Comparison of ENCODE assay signal across 8 cellular contexts in the genomic region with DNA sequence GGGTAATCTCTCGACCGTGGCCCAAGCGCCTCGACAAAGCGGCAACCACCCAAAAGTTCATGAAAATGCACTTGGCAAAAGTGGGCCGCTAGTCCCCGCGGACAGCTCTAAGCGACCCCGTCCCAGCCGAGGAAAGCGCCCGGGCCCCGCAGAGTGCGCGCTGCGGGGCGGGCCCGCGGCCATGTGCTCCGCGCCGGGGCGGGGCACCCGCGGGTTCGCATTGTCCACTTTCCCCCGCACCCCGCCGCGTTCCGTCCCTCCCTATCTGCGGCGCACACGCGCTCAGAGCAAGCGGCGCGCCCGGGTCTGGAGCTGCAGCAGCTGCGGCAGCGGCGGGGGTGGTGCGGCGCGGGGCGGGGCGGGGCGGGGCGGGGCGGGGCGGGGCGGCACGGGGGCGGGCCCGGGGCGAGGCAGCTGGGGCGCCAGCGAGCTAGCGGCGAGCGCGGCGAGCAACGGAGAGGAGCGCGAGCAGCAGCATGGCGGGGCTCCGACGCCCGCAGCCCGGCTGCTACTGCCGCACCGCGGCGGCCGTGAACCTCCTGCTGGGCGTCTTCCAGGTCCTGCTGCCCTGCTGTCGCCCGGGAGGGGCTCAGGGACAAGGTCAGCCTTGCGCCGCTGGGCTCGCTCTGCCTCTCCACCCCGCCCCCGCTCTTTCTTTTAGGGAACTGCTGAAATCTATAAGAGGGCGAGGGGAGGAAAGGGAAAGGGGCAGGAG. TPM values are rescaled to one million over a fixed set of nuclear protein-coding genes. Genes with fewer than 3 reads are reported as not detected.
DNase-seq lines count a peak whose midpoint lies in the region; ATAC-seq, FAIRE-seq and TF ChIP-seq lines count a peak whose summit lies in the region.

TSS of gene TMEM131L (plus strand) at position 439 of the 715 bp plus-strand sequence. CDS start at position 477, 38 bp downstream.

- WGBS in GM12878 (ENCODE audit: insufficient coverage, insufficient replicate concordance, low lambda C conversion rate, missing lambda C conversion rate), result under 1% methylated on average over 75 of the region's 86 CpGs
- WGBS in iPS DF 6.9 (ENCODE audit: insufficient coverage, insufficient read length), result no CpG with 5 or more reads among the region's 86 CpGs

- H3K27ac ChIP-seq in GM12878 (ENCODE audit: control insufficient read depth, insufficient read depth) (peak within 1 kb of the TSS; percentile 88), iPS DF 6.9 (ENCODE audit: low read length) (no peak within 1 kb of the TSS)

- no TSS peak for BruUV-seq in GM12878 (replicated peaks; lab: Mats Ljungman, UMichigan)

- peak; percentile 2 for TF ChIP-seq CTCF in GM13976 (IDR thresholded peaks at IDR 0.05; ENCODE audit: borderline replicate concordance, control extremely low read depth, extremely low read depth, insufficient read depth, missing control alignments)
- TF ChIP-seq CTCF in GM12878 (IDR thresholded peaks at IDR 0.05 in 2 of 3, conservative IDR thresholded peaks at IDR 0.05 in 1 of 3; ENCODE audit: control insufficient read depth in 2 of 3, extremely low read depth in 1 of 3, insufficient read depth in 1 of 3, low read depth in 3 of 3, low read length in 3 of 3), result peak in 2 of 3 experiments; percentile 35 to 40; a peak in 3 of 6 replicates

- RAD21 ChIA-PET in GM12878 (lab: Charles Lee; ENCODE audit: unreplicated experiment), result interaction anchor here (0.8 to 15.8 kb wide), 23 partner anchors 12 to 177 kb away, joined by 3 to 429 read pairs (median 7); partner anchors contain the start of gene MND1

- POLR2A ChIA-PET in GM12878 (lab: Charles Lee), result interaction anchor here (0.6 to 16.1 kb wide), 19 partner anchors 10 to 788 kb away, joined by 3 to 268 read pairs (median 4); no protein-coding TSS in a partner anchor

- H3K36me3 ChIP-seq in GM12878 (ENCODE audit: control insufficient read depth in 2 of 2, insufficient read depth in 2 of 2, low read length in 1 of 2) (peaks cover 3 to 8% of the 10 kb centered on the region in 2 experiments; a peak in 3 of 4 replicates), iPS DF 6.9 (ENCODE audit: control insufficient read depth, insufficient read depth, low read length) (no peaks in the 10 kb centered on the region)

- H4K20me1 ChIP-seq in GM12878 (ENCODE audit: control insufficient read depth, insufficient read depth), result no peaks in the 10 kb centered on the region; the same call in 1 of the 2 replicates

- no peaks in the 10 kb centered on the region for H3K9me3 ChIP-seq in GM12878 (replicated peaks; ENCODE audit: control insufficient read depth, insufficient read depth, low read length)
- H3K9me3 ChIP-seq in iPS DF 6.9 (ENCODE audit: control insufficient read depth, insufficient read depth, low read length), result no peaks in the 10 kb centered on the region

- H3K9ac ChIP-seq in GM12878 (ENCODE audit: control insufficient read depth, insufficient read depth, low read length), result peak within 1 kb of the TSS; percentile 80

- H3K79me2 ChIP-seq in GM12878 (ENCODE audit: control insufficient read depth, insufficient read depth, low read length), result peaks cover 49% of the 10 kb centered on the region

- TF ChIP-seq EP300 in GM12878 (IDR thresholded peaks at IDR 0.05; ENCODE audit: borderline replicate concordance in 1 of 2, control insufficient read depth in 1 of 2, low read depth in 2 of 2, low read length in 2 of 2), result no peak; a peak in 1 of 4 replicates

- CTCF ChIA-PET in GM12878 (lab: Yijun Ruan, JAX), result interaction anchor here (0.5 to 6.5 kb wide), 26 partner anchors 11 to 120 kb away, joined by 3 to 55 read pairs (median 4); no protein-coding TSS in a partner anchor

- SMC1A ChIA-PET in GM12878 (lab: Charles Lee; ENCODE audit: uncharacterized antibody, unreplicated experiment), result interaction anchor here (0.8 to 12.9 kb wide), 17 partner anchors 12 to 177 kb away, joined by 3 to 356 read pairs (median 7); no protein-coding TSS in a partner anchor

- peak within 1 kb of the TSS; percentile 69 for H2AFZ ChIP-seq in GM12878 (ENCODE audit: control insufficient read depth, low read depth, low read length)

- FAIRE-seq in GM12878 (lab: Jason Lieb, UNC), result no peak

- H3K4me1 ChIP-seq in GM12878 (ENCODE audit: control insufficient read depth, insufficient read depth, low read length) (peaks cover 18% of the 10 kb centered on the region), iPS DF 6.9 (ENCODE audit: control insufficient read depth, insufficient read depth, low read length) (0 out of 2 replicates have a peak, but pooled peaks cover 1% of the 10 kb centered on the region)

- TF ChIP-seq RAD21 in GM12878 (IDR thresholded peaks at IDR 0.05; ENCODE audit: insufficient read depth, low read depth, low read length), result no peak; the same call in 1 of the 2 replicates

- TF ChIP-seq POLR2A in GM12878 (IDR thresholded peaks at IDR 0.05; ENCODE audit: low read depth, low read length), result peak; percentile 93

- in situ Hi-C loops in GM13976 (cut with MboI; ENCODE audit: low sequenced_read_pairs, unreplicated experiment) (no loop called here), GM12878 (cut with MboI) (no loop called here)

- H3K27me3 ChIP-seq in GM12878 (replicated peaks in 1 of 2; ENCODE audit: control insufficient read depth in 2 of 2, insufficient read depth in 2 of 2, low read length in 1 of 2) (no peaks in the 10 kb centered on the region), iPS DF 6.9 (ENCODE audit: control insufficient read depth, insufficient read depth, low read length) (no peaks in the 10 kb centered on the region)

- H3K4me3 ChIP-seq in GM12878 (peak within 1 kb of the TSS; percentile 98), iPS DF 6.9 (ENCODE audit: low read length) (peak within 1 kb of the TSS; percentile 82), skeletal muscle cell (ENCODE audit: low read depth, low read length) (peak within 1 kb of the TSS; percentile 93)

- peak; percentile 90 for DNase-seq in GM13976 (ENCODE audit: low spot score)
- peak; percentile 5 for DNase-seq in NCI-H128 (lab: John Stamatoyannopoulos, UW; ENCODE audit: unreplicated experiment)
- peak; percentile 63 for DNase-seq in T-helper 9 cell
- DNase-seq in GM12878 (ENCODE audit: low read depth, low spot score), result no peak
- no peak for DNase-seq in iPS DF 6.9 (ENCODE audit: low read depth, low spot score)
- DNase-seq in skeletal muscle cell (ENCODE audit: low read depth), result no peak
- no peak for DNase-seq in amniotic stem cell (lab: John Stamatoyannopoulos, UW)

- peak within 1 kb of the TSS; percentile 96 for H3K4me2 ChIP-seq in GM12878 (ENCODE audit: control insufficient read depth, insufficient read depth)

- ATAC-seq in HG02642 (IDR thresholded peaks at IDR 0.05; ENCODE audit: poor library complexity, unreplicated experiment), result peak; percentile 59
- peak; percentile 62 for ATAC-seq in GM12878

- intact Hi-C loops in GM12878 (cut with micrococcal nuclease; ENCODE audit: unreplicated experiment), result no loop called here

TF ChIP-seq in GM12878, 131 proteins besides CTCF, POLR2A, EP300 and RAD21 (continues in another document):
- TF ChIP-seq SIN3A (IDR thresholded peaks at IDR 0.05; ENCODE audit: low read depth, low read length) (peak; percentile 71), GATAD2B (conservative IDR thresholded peaks at IDR 0.05; ENCODE audit: low read depth) (peak; percentile 33; the same call in 1 of the 2 replicates), ZBTB4 (CRISPR knock-in tag; IDR thresholded peaks at IDR 0.05) (no peak)

RNA-seq across cellular contexts. Expression of gene TMEM131L, which starts in this region (rescaled TPM):
- 766 and 777 TPM in 2 replicates for total RNA-seq in GM12878 (2013; cell fraction: nucleolus; rRNA removed)
- 77.0 and 90.4 TPM in 2 replicates for total RNA-seq in GM12878 (2014; rRNA removed)
- total RNA-seq in GM12878 (2014; rRNA removed; fragmentation: Illumina TruSeq; extraction: Trizol), result 64.0 and 66.4 TPM in 2 replicates
- 77.8 and 85.2 TPM in 2 replicates for total RNA-seq in GM12878 (2021)
- 39.6 TPM for polyA plus RNA-seq in GM12878 (2011; ENCODE audit: low read depth)
- polyA plus RNA-seq in GM12878 (2011; rRNA removed), result 90.9 and 101 TPM in 2 replicates
- polyA plus RNA-seq in GM12878 (2011; cell fraction: cytosol; rRNA removed), result 65.6 and 84.8 TPM in 2 replicates
- 169 and 183 TPM in 2 replicates for polyA plus RNA-seq in GM12878 (2011; cell fraction: nucleus; rRNA removed)
- polyA plus RNA-seq in GM12878 (2012), result 45.1 and 70.5 TPM in 2 replicates
- polyA plus RNA-seq in GM12878 (2014; fragmentation: Illumina TruSeq; extraction: Trizol), result 74.3 and 94.5 TPM in 2 replicates
- 1 to 10 TPM; 8.5 to 9.5 TPM for polyA plus RNA-seq in GM12878 (2014; fragmentation: Nextera tagmentation; extraction: Ambion mirVana)
- polyA plus RNA-seq in GM12878 (2014; rRNA removed), result 47.1 and 47.5 TPM in 2 replicates
- polyA plus RNA-seq in GM12878 (2016; fragmentation: Nextera tagmentation; extraction: Ambion mirVana), result 10 to 100 TPM; 74.5 TPM
- 177 and 187 TPM in 2 replicates for polyA minus RNA-seq in GM12878 (2011; rRNA and poly(A)+ RNA removed)
- polyA minus RNA-seq in GM12878 (2011; cell fraction: cytosol; rRNA and poly(A)+ RNA removed), result 53.1 and 74.4 TPM in 2 replicates
- polyA minus RNA-seq in GM12878 (2011; cell fraction: nucleus; rRNA and poly(A)+ RNA removed), result 194 and 231 TPM in 2 replicates

Comparison
In these comparisons a context has a peak if more than half of its experiments do, and no peak if none do; other contexts are left out.
1. DNase-seq: peak in GM13976 (single experiment), NCI-H128 (single experiment) and T-helper 9 cell (single experiment); none in GM12878 (single experiment), iPS DF 6.9 (single experiment), skeletal muscle cell (single experiment) and amniotic stem cell (single experiment).
2. Peak in every context shown above with its lines, with median percentiles within 50 percentile points of each other: H3K4me3 ChIP-seq.